In the genomic region with DNA sequence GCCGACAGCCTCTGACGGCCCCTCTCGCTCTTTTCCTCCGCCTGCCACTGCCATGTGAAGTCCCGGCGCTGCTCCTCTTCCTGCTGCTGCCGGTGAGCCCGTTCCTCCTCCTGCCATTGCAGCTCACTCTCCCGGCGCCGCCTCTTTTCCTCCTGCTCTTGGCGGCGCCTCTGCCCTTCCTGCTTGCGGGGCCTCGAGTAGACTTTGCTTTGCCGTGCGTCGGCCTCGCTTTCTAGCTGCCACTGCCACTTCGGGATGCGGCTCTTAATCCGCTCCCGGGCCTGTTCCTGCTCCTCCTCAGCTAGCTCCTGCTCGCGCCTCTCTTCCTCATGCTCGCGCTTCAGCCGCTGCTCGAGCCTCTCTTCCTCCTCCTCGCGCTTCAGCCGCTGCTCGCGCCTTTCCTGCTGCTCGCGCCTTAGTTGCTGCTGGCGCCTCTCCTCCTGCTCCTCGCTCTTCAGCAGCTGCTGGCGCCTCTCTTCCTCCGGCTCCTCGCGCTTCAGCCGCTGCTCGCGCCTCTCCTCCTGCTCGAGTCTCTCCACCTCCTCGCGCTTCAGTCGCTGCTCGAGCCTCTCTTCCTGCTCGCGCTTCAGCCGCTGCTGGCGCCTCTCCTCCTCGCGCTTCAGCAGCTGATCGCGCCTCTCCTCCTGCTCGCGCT, we compare ENCODE assay signal across 8 cellular contexts. TPM values are rescaled to one million over a fixed set of nuclear protein-coding genes. Genes with fewer than 3 reads are reported as not detected.
DNase-seq lines count a peak whose midpoint lies in the region; ATAC-seq and TF ChIP-seq lines count a peak whose summit lies in the region.

No MANE protein-coding gene starts in this region.

- intact Hi-C loops in HCT116 (cut with micrococcal nuclease): loop anchor here (2.0 kb wide), 1 partner anchor 62 kb away; no protein-coding TSS in a partner anchor

- TF ChIP-seq RAD21 in HCT116 (IDR thresholded peaks at IDR 0.05; ENCODE audit: low read depth) (no peak), SK-N-SH (IDR thresholded peaks at IDR 0.05; ENCODE audit: low read length) (no peak)

- no peaks in the 10 kb centered on the region for H4K20me1 ChIP-seq in BLaER1 treated with 17β-estradiol and CSF1 and Interleukin-3, amounts not matched to agents 10 nM and 100 nM
- H4K20me1 ChIP-seq in HCT116 (ENCODE audit: insufficient read depth): no peaks in the 10 kb centered on the region
- H4K20me1 ChIP-seq in SK-N-SH (ENCODE audit: insufficient read depth): no peaks in the 10 kb centered on the region

- no peak overlapping the region for H3K27ac ChIP-seq in BLaER1 treated with 17β-estradiol and CSF1 and Interleukin-3, amounts not matched to agents 10 nM and 100 nM
- H3K27ac ChIP-seq in HCT116 (ENCODE audit: low read depth, low read length) (no peak overlapping the region), SK-N-SH (ENCODE audit: low read depth in 2 of 2, low read length in 1 of 2) (no peak overlapping the region), mucosa of rectum (ENCODE audit: low read depth in 2 of 2, low read length in 2 of 2) (no peak overlapping the region), upper lobe of left lung (no peak overlapping the region)

- peak overlapping the region; percentile 63 to 98 (median 88) for H3K4me2 ChIP-seq in BLaER1 treated with 17β-estradiol and CSF1 and Interleukin-3, amounts not matched to agents 10 nM and 100 nM
- H3K4me2 ChIP-seq in HCT116 (ENCODE audit: low read length): peak overlapping the region; percentile 77
- H3K4me2 ChIP-seq in SK-N-SH: peak overlapping the region; percentile 95

- H3K9ac ChIP-seq in BLaER1 treated with 17β-estradiol and CSF1 and Interleukin-3, amounts not matched to agents 10 nM and 100 nM: peak overlapping the region in 7 of 11 experiments; percentile 0 to 59 (median 19); a peak in 11 of 22 replicates
- H3K9ac ChIP-seq in HCT116 (ENCODE audit: low read length) (no peak overlapping the region; the same call in 1 of the 2 replicates), SK-N-SH (no peak overlapping the region), mucosa of rectum (ENCODE audit: low read depth in 1 of 2, low read length in 2 of 2) (no peak overlapping the region)

- POLR2A ChIA-PET in HCT116 (lab: Charles Lee): interaction anchor here (1.5 kb wide), 1 partner anchor 75 kb away, joined by 3 read pairs; no protein-coding TSS in a partner anchor
- POLR2A ChIA-PET in SK-N-SH (lab: Yijun Ruan, JAX): no interaction called here

- DNase-seq in HCT116 (ENCODE audit: low read depth, low spot score) (no peak), SK-N-SH (no peak), upper lobe of left lung (peak in 1 of 2 donors; percentile 80), NCI-H2107 treated with DMSO at 0.1 percent for 48 hours (lab: John Stamatoyannopoulos, UW; ENCODE audit: unreplicated experiment) (no peak)
- DNase-seq in effector memory CD8-positive, alpha-beta T cell: peak in 1 of 3 experiments; percentile 14

- CTCF ChIA-PET in HCT116 (lab: Charles Lee) (interaction anchor here (1.0 to 1.7 kb wide), 4 partner anchors 56 to 348 kb away, joined by 3 to 9 read pairs (median 5); no protein-coding TSS in a partner anchor), SK-N-SH (lab: Yijun Ruan, JAX) (no interaction called here)

- H3K9me3 ChIP-seq in BLaER1 treated with 17β-estradiol and CSF1 and Interleukin-3, amounts not matched to agents 10 nM and 100 nM (replicated peaks in 1 of 11): peaks cover 35 to 67% (median 58%) of the 10 kb centered on the region in 11 experiments
- H3K9me3 ChIP-seq in HCT116 (ENCODE audit: control insufficient read depth in 1 of 2, insufficient read depth in 1 of 2, low read depth in 1 of 2, low read length in 2 of 2) (no peaks in the 10 kb centered on the region), SK-N-SH (no peaks in the 10 kb centered on the region), mucosa of rectum (ENCODE audit: control insufficient read depth in 2 of 2, low read length in 2 of 2) (no peaks in the 10 kb centered on the region), upper lobe of left lung (peaks cover 3 to 18% (median 13%) of the 10 kb centered on the region in 4 donors)

- TF ChIP-seq POLR2A in HCT116 (IDR thresholded peaks at IDR 0.05; ENCODE audit: borderline replicate concordance, extremely low read depth, insufficient read depth, insufficient read length) (no peak), upper lobe of left lung (IDR thresholded peaks at IDR 0.05) (no peak)

- no TSS peak for BruUV-seq in HCT116 (replicated peaks; lab: Mats Ljungman, UMichigan)

- no peak for TF ChIP-seq EP300 in SK-N-SH (IDR thresholded peaks at IDR 0.05; ENCODE audit: borderline replicate concordance in 1 of 2, low read depth in 1 of 2, low read length in 1 of 2)
- TF ChIP-seq EP300 in upper lobe of left lung (IDR thresholded peaks at IDR 0.05): no peak

- H2AFZ ChIP-seq in HCT116 (ENCODE audit: low read depth, low read length, poor library complexity, severe bottlenecking) (peak overlapping the region; percentile 62), SK-N-SH (ENCODE audit: low read depth) (peak overlapping the region; percentile 91)

- H3K79me2 ChIP-seq in HCT116 (ENCODE audit: insufficient read depth, low read length): no peaks in the 10 kb centered on the region
- H3K79me2 ChIP-seq in SK-N-SH (ENCODE audit: insufficient read depth): no peaks in the 10 kb centered on the region

- H3K9me3 Mint-ChIP-seq in effector memory CD8-positive, alpha-beta T cell: no peaks in the 10 kb centered on the region

- WGBS in SK-N-SH (ENCODE audit: low lambda C conversion rate): 2% methylated on average over 46 of the region's 60 CpGs
- 2 to 4% methylated on average over 59 to 60 of the region's 60 CpGs for WGBS in upper lobe of left lung, 2 donors

- H3F3A ChIP-seq in SK-N-SH (replicated peaks; ENCODE audit: insufficient read depth): peaks cover 3% of the 10 kb centered on the region

- H3K4me3 Mint-ChIP-seq in effector memory CD8-positive, alpha-beta T cell: no peak overlapping the region

- TF ChIP-seq CTCF in HCT116 (IDR thresholded peaks at IDR 0.05 in 2 of 3, conservative IDR thresholded peaks at IDR 0.05 in 1 of 3; ENCODE audit: borderline replicate concordance in 1 of 3, insufficient read depth in 1 of 3, low read depth in 2 of 3, low read length in 2 of 3): no peak
- TF ChIP-seq CTCF in SK-N-SH (IDR thresholded peaks at IDR 0.05): no peak
- no peak for TF ChIP-seq CTCF in upper lobe of left lung (IDR thresholded peaks at IDR 0.05)

- no peaks in the 10 kb centered on the region for H3K36me3 Mint-ChIP-seq in effector memory CD8-positive, alpha-beta T cell (ENCODE audit: insufficient read depth)

- H3K4me1 ChIP-seq in BLaER1 treated with 17β-estradiol and CSF1 and Interleukin-3, amounts not matched to agents 10 nM and 100 nM: peaks cover 23 to 36% (median 33%) of the 10 kb centered on the region in 10 experiments
- H3K4me1 ChIP-seq in HCT116 (ENCODE audit: control insufficient read depth in 1 of 2, insufficient read depth in 2 of 2, low read length in 2 of 2) (peaks cover 20 to 50% of the 10 kb centered on the region in 2 experiments), SK-N-SH (ENCODE audit: control insufficient read depth in 1 of 2, insufficient read depth in 2 of 2, low read depth in 1 of 2, low read length in 1 of 2) (peaks cover 0 to 12% of the 10 kb centered on the region in 2 experiments; a peak in 1 of 4 replicates), mucosa of rectum (ENCODE audit: control insufficient read depth in 2 of 2, insufficient read depth in 2 of 2, low read length in 2 of 2) (peaks cover 23 to 36% of the 10 kb centered on the region in 2 donors), upper lobe of left lung (peaks cover 36 to 52% (median 45%) of the 10 kb centered on the region in 4 donors)

- H3K36me3 ChIP-seq in BLaER1 treated with 17β-estradiol and CSF1 and Interleukin-3, amounts not matched to agents 10 nM and 100 nM: no peaks in the 10 kb centered on the region
- H3K36me3 ChIP-seq in HCT116 (ENCODE audit: control insufficient read depth in 1 of 2, insufficient read depth in 2 of 2, low read length in 2 of 2) (no peaks in the 10 kb centered on the region), SK-N-SH (replicated peaks in 1 of 2; ENCODE audit: control insufficient read depth in 1 of 2, insufficient read depth in 2 of 2, low read length in 1 of 2) (no peaks in the 10 kb centered on the region), mucosa of rectum (ENCODE audit: control insufficient read depth in 2 of 2, insufficient read depth in 2 of 2, low read length in 2 of 2) (no peaks in the 10 kb centered on the region), upper lobe of left lung (no peaks in the 10 kb centered on the region)

- peak overlapping the region; percentile 42 to 68 (median 58) for H3K4me3 ChIP-seq in BLaER1 treated with 17β-estradiol and CSF1 and Interleukin-3, amounts not matched to agents 10 nM and 100 nM
- H3K4me3 ChIP-seq in HCT116 (replicated peaks in 1 of 2; ENCODE audit: low read depth in 1 of 2, low read length in 2 of 2) (peak overlapping the region; percentile 44 to 58), SK-N-SH (ENCODE audit: low read depth in 2 of 2, low read length in 1 of 2) (peak overlapping the region; percentile 15 to 63; a peak in 3 of 4 replicates), mucosa of rectum (ENCODE audit: low read length in 2 of 2) (peak overlapping the region; percentile 43 to 67), upper lobe of left lung (peak overlapping the region; percentile 13 to 51 (median 42))

- peak; percentile 54 for ATAC-seq in HCT116
- peak; percentile 58 for ATAC-seq in effector memory CD8-positive, alpha-beta T cell (replicated peaks)
- ATAC-seq in upper lobe of left lung (ENCODE audit: low FRiP score in 2 of 2): peak; percentile 30 to 60
- no peak for ATAC-seq in HG02571 (IDR thresholded peaks at IDR 0.05; ENCODE audit: unreplicated experiment)

- peaks cover under 1 to 6% of the 10 kb centered on the region in 2 donors for H3K27me3 Mint-ChIP-seq in effector memory CD8-positive, alpha-beta T cell

- H3K27ac Mint-ChIP-seq in effector memory CD8-positive, alpha-beta T cell: no peak overlapping the region

- RAD21 ChIA-PET in HCT116 (lab: Charles Lee; ENCODE audit: low non-redundant PET in 1 of 2, low total read pairs in 2 of 2, uncharacterized antibody in 2 of 2, unreplicated experiment in 2 of 2): interaction anchor here in 1 of 2 experiments (0.7 kb wide), 1 partner anchor 56 kb away, joined by 4 read pairs; no protein-coding TSS in a partner anchor

- peaks cover 0 to 8% of the 10 kb centered on the region in 2 donors for H3K4me1 Mint-ChIP-seq in effector memory CD8-positive, alpha-beta T cell (ENCODE audit: low read depth in 2 of 2)

- peaks cover 81 to 91% (median 84%) of the 10 kb centered on the region in 11 experiments for H3K27me3 ChIP-seq in BLaER1 treated with 17β-estradiol and CSF1 and Interleukin-3, amounts not matched to agents 10 nM and 100 nM
- H3K27me3 ChIP-seq in HCT116 (ENCODE audit: insufficient read depth, low read length) (peaks cover 85% of the 10 kb centered on the region), SK-N-SH (ENCODE audit: insufficient read depth) (peaks cover 98% of the 10 kb centered on the region), mucosa of rectum (ENCODE audit: control insufficient read depth in 2 of 2, insufficient read depth in 2 of 2, low read length in 2 of 2) (peaks cover 73 to 80% of the 10 kb centered on the region in 2 donors), upper lobe of left lung (peaks cover 0 to 64% (median 32%) of the 10 kb centered on the region in 4 donors)

- H3K9me2 ChIP-seq in HCT116 (ENCODE audit: insufficient read depth) (no peaks in the 10 kb centered on the region), SK-N-SH (no peaks in the 10 kb centered on the region)

RNA-seq across cellular contexts. Expression of gene TCHH, which starts 4.3 kb away (rescaled TPM):
- 0.02 TPM for total RNA-seq in HCT116 (2021; ENCODE audit: unreplicated experiment)
- 0.03 and 0.04 TPM in 2 replicates for polyA plus RNA-seq in HCT116 (2012)
- not detected in 2 replicates for polyA plus RNA-seq in SK-N-SH (2012; rRNA removed)
- polyA plus RNA-seq in SK-N-SH (2012; cell fraction: cytosol; rRNA removed): under 0.01 and 0.01 TPM in 2 replicates
- 0.01 TPM in 1 of 2 replicates, not detected in the other for polyA plus RNA-seq in SK-N-SH (2012; cell fraction: nucleus; rRNA removed)
- 1 to 10 TPM in 1 of 6 donors, under 1 TPM in 3, not detected in 2; 0.15 to 1.0 (median 0.24) TPM for total RNA-seq in upper lobe of left lung

RNA-seq across cellular contexts. Expression of gene TCHHL1, which starts 22.1 kb away (rescaled TPM):
- total RNA-seq in HCT116 (2021; ENCODE audit: unreplicated experiment) (not detected), upper lobe of left lung (not detected)
- polyA plus RNA-seq in HCT116 (2012): not detected in 2 replicates
- not detected in 2 replicates for polyA plus RNA-seq in SK-N-SH (2012; rRNA removed)
- not detected in 2 replicates for polyA plus RNA-seq in SK-N-SH (2012; cell fraction: cytosol; rRNA removed)
- polyA plus RNA-seq in SK-N-SH (2012; cell fraction: nucleus; rRNA removed): not detected in 2 replicates

RNA-seq across cellular contexts. Expression of gene RPTN, which starts 48.0 kb away (rescaled TPM):
- total RNA-seq in HCT116 (2021; ENCODE audit: unreplicated experiment): not detected
- polyA plus RNA-seq in HCT116 (2012): not detected in 2 replicates
- not detected in 2 replicates for polyA plus RNA-seq in SK-N-SH (2012; rRNA removed)
- not detected in 2 replicates for polyA plus RNA-seq in SK-N-SH (2012; cell fraction: cytosol; rRNA removed)
- polyA plus RNA-seq in SK-N-SH (2012; cell fraction: nucleus; rRNA removed): not detected in 2 replicates
- not detected for total RNA-seq in upper lobe of left lung

Comparison
In these comparisons a context has a peak if more than half of its experiments do, and no peak if none do; other contexts are left out.
1. H3K9ac ChIP-seq: peak in BLaER1 treated with 17β-estradiol and CSF1 and Interleukin-3, amounts not matched to agents 10 nM and 100 nM (7 of 11); none in HCT116 (single experiment), SK-N-SH (single experiment) and mucosa of rectum (0 of 2).
2. Peak in every context shown above with its lines, with median percentiles within 50 percentile points of each other: H3K4me2 ChIP-seq and H3K4me3 ChIP-seq.